In genomic region chr1:212536586-212536985, GRCh38 we compare ENCODE assay signal across 20 cellular contexts.
"Had no signal": no experiment of that assay in that cellular context is flagged by ENCODE, and none has a peak within 500 bp of the region (broad histone marks: within the 10 kb centered on the region; RNA-seq: fewer than 3 reads in every experiment).

No MANE protein-coding gene starts in this region.

- H3K27me3 ChIP-seq: dorsolateral prefrontal cortex, esophagus squamous epithelium, pancreas, right lobe of liver, tibial nerve, upper lobe of left lung had no signal

- H3K4me3 ChIP-seq: dorsolateral prefrontal cortex, esophagus squamous epithelium, lung, mucosa of descending colon, pancreas, right lobe of liver, thoracic aorta, tibial nerve, upper lobe of left lung had no signal

- H3K4me1 ChIP-seq: esophagus squamous epithelium, pancreas, right lobe of liver, upper lobe of left lung had no signal

- H3K27ac ChIP-seq: dorsolateral prefrontal cortex, esophagus squamous epithelium, neutrophil, pancreas, right lobe of liver, thoracic aorta, tibial nerve, upper lobe of left lung had no signal

- ATAC-seq: left lobe of liver; mucosa of descending colon; natural killer cell treated with Interleukin-12 subunit alpha and Interleukin-12 subunit beta and Interleukin-15 and Interleukin-18, amount 100 ng/mL, for 72 hours; pancreas; right lobe of liver; stimulated activated naive B cell treated with anti-CD40 and anti-IgM and Interleukin-4, amounts not matched to agents 10 μg/mL and 1 μg/mL and 100 μg/mL, for 72 hours had no signal

- DNase-seq: dorsolateral prefrontal cortex; effector CD4-positive, alpha-beta T cell; esophagus squamous epithelium; kidney; mesenchymal stem cell; mucosa of descending colon; naive B cell; pancreas; right lobe of liver; small intestine; stimulated activated CD4-positive, alpha-beta T cell treated with anti-CD3 and anti-CD28 coated beads, Interleukin-15, amount 100 ng/mL, for 24 hours; stimulated activated CD4-positive, alpha-beta T cell treated with anti-CD3 and anti-CD28 coated beads, Interleukin-2, amount 100 ng/mL, for 48 hours; stimulated activated naive B cell treated with anti-CD40 and anti-IgM and Interleukin-4, amounts not matched to agents 10 μg/mL and 1 μg/mL and 100 μg/mL, for 72 hours; upper lobe of left lung had no signal

- H3K36me3 ChIP-seq: esophagus squamous epithelium, neutrophil, pancreas, right lobe of liver, thoracic aorta, tibial nerve, upper lobe of left lung had no signal

- H3K9me3 ChIP-seq: neutrophil, pancreas had no signal
